21 cellular contexts compared by ENCODE assay signal in genomic region chr14:84544486-84544885, GRCh38.
"Had no signal": no experiment of that assay in that cellular context is flagged by ENCODE, and none has a peak within 500 bp of the region (broad histone marks: within the 10 kb centered on the region; RNA-seq: fewer than 3 reads in every experiment).

No MANE protein-coding gene starts in this region.

- DNase-seq: activated CD4-positive, alpha-beta memory T cell treated with anti-CD3 and anti-CD28 coated beads for 36 hours; activated CD4-positive, alpha-beta T cell treated with anti-CD3 and anti-CD28 coated beads for 48 hours; activated T-cell treated with anti-CD3 and anti-CD28 coated beads, Interleukin-2, amount 50 U/mL, for 4 hours; dermis blood vessel endothelial cell; effector CD4-positive, alpha-beta T cell; esophagus squamous epithelium; foreskin melanocyte; heart right ventricle; left ventricle myocardium inferior; mesendoderm; right cardiac atrium; spleen; stimulated activated CD4-positive, alpha-beta T cell treated with anti-CD3 and anti-CD28 coated beads, Interleukin-2, amount 100 ng/mL, for 48 hours; stimulated activated naive CD4-positive, alpha-beta T cell treated with Interleukin-2 at 50 U/mL for 16 hours; testis; transverse colon had no signal

- H3K36me3 ChIP-seq: esophagus squamous epithelium, heart right ventricle, left ventricle myocardium inferior, spleen, transverse colon had no signal

- H3K4me1 ChIP-seq: esophagus squamous epithelium, heart right ventricle, left ventricle myocardium inferior, spleen, transverse colon had no signal

- H3K27ac Mint-ChIP-seq: activated CD4-positive, alpha-beta memory T cell treated with anti-CD3 and anti-CD28 coated beads for 36 hours; activated naive CD4-positive, alpha-beta T cell treated with anti-CD3 and anti-CD28 coated beads, Interleukin-2, amount 50 U/mL, for 72 hours; activated T-helper 2 cell treated with anti-CD3 and anti-CD28 coated beads, Interferon-gamma antibody, Interleukin-2, Interleukin-4, amounts not matched to agents 10 μg/mL and 5 μg/mL and 100 μg/mL, durations not matched to agents 14 hours and 24 hours and 36 hours; natural killer cell treated with Interleukin-12 subunit alpha and Interleukin-12 subunit beta and Interleukin-15 and Interleukin-18, amount 100 ng/mL, for 72 hours had no signal

- H3K4me3 ChIP-seq: esophagus squamous epithelium, heart right ventricle, left ventricle myocardium inferior, lung, spleen, testis, transverse colon had no signal

- H3K4me3 Mint-ChIP-seq: activated CD4-positive, alpha-beta memory T cell treated with anti-CD3 and anti-CD28 coated beads for 36 hours; activated T-cell treated with anti-CD3 and anti-CD28 coated beads, Interleukin-2, amount 50 U/mL, for 4 hours; natural killer cell treated with Interleukin-12 subunit alpha and Interleukin-12 subunit beta and Interleukin-15 and Interleukin-18, amount 100 ng/mL, for 72 hours had no signal

- H3K27me3 ChIP-seq: esophagus squamous epithelium, heart right ventricle, spleen, testis, transverse colon had no signal

- H3K36me3 Mint-ChIP-seq: activated CD4-positive, alpha-beta memory T cell treated with anti-CD3 and anti-CD28 coated beads for 36 hours; natural killer cell treated with Interleukin-12 subunit alpha and Interleukin-12 subunit beta and Interleukin-15 and Interleukin-18, amount 100 ng/mL, for 72 hours had no signal

- H3K27me3 Mint-ChIP-seq: activated CD4-positive, alpha-beta memory T cell treated with anti-CD3 and anti-CD28 coated beads for 36 hours; natural killer cell treated with Interleukin-12 subunit alpha and Interleukin-12 subunit beta and Interleukin-15 and Interleukin-18, amount 100 ng/mL, for 72 hours had no signal

- H3K9me3 ChIP-seq: esophagus squamous epithelium, left ventricle myocardium inferior, testis, transverse colon had no signal

- H3K27ac ChIP-seq: epithelial cell of prostate, esophagus squamous epithelium, heart right ventricle, left ventricle myocardium inferior, spleen, testis, transverse colon had no signal
